In genomic region chr19:4369888-4370260, GRCh38 we compare ENCODE assay signal across 8 cellular contexts. TPM values are rescaled to one million over a fixed set of nuclear protein-coding genes. Genes with fewer than 3 reads are reported as not detected.
DNase-seq lines count a peak whose midpoint lies in the region; ATAC-seq and TF ChIP-seq lines count a peak whose summit lies in the region.

No MANE protein-coding gene starts in this region.

- peaks cover 30% of the 10 kb centered on the region for H3K27me3 Mint-ChIP-seq in glutamatergic neuron (ENCODE audit: unreplicated experiment)

- H3K27ac Mint-ChIP-seq in glutamatergic neuron (ENCODE audit: unreplicated experiment), result peak overlapping the region; percentile 78

- peaks cover 20% of the 10 kb centered on the region for H3K4me1 Mint-ChIP-seq in glutamatergic neuron (ENCODE audit: low read depth, unreplicated experiment)

- CTCF ChIA-PET in GM10248 (lab: Yijun Ruan, JAX), result interaction anchor here (0.6 to 9.9 kb wide), 15 partner anchors 9 to 155 kb away, joined by 3 to 85 read pairs (median 5); partner anchors contain the start of genes CHAF1A, MPND and SH3GL1

- intact Hi-C loops in uterus (cut with DNase I; ENCODE audit: low total_unique reads), result no loop called here

- H3K4me3 ChIP-seq in Peyer's patch (peak overlapping the region; percentile 6 to 39 (median 38)), rectal smooth muscle tissue (ENCODE audit: low read length) (peak overlapping the region; percentile 62), uterus (no peak overlapping the region)

- H3K36me3 ChIP-seq in Peyer's patch (peaks cover 0 to 31% (median 0%) of the 10 kb centered on the region in 3 donors), rectal smooth muscle tissue (ENCODE audit: control insufficient read depth, insufficient read depth, low read length) (peaks cover 6% of the 10 kb centered on the region), uterus (no peaks in the 10 kb centered on the region)

- H3K9me3 Mint-ChIP-seq in glutamatergic neuron (ENCODE audit: unreplicated experiment), result peaks cover 13% of the 10 kb centered on the region

- H3K9me3 ChIP-seq in Peyer's patch (no peaks in the 10 kb centered on the region), uterus (no peaks in the 10 kb centered on the region)

- H3K4me1 ChIP-seq in Peyer's patch, result peaks cover 9 to 56% (median 51%) of the 10 kb centered on the region in 4 donors
- H3K4me1 ChIP-seq in rectal smooth muscle tissue (ENCODE audit: control insufficient read depth, insufficient read depth, low read length), result peaks cover 21% of the 10 kb centered on the region
- peaks cover 11 to 37% of the 10 kb centered on the region in 2 donors for H3K4me1 ChIP-seq in uterus

- peak; percentile 79 for TF ChIP-seq CTCF in GM10248 (IDR thresholded peaks at IDR 0.05; ENCODE audit: control extremely low read depth, extremely low read depth, low read depth, missing control alignments)
- TF ChIP-seq CTCF in Peyer's patch (IDR thresholded peaks at IDR 0.05), result peak in 5 of 6 experiments; percentile 26 to 75 (median 58)
- no peak for TF ChIP-seq CTCF in glutamatergic neuron (IDR thresholded peaks at IDR 0.05; ENCODE audit: partially characterized antibody, unreplicated experiment)
- TF ChIP-seq CTCF in uterus (IDR thresholded peaks at IDR 0.05), result peak in 3 of 4 experiments; percentile 26 to 56 (median 37)

- H3K4me3 Mint-ChIP-seq in glutamatergic neuron (ENCODE audit: unreplicated experiment), result peak overlapping the region; percentile 30

- no peaks in the 10 kb centered on the region for H3K27me3 ChIP-seq in Peyer's patch
- H3K27me3 ChIP-seq in rectal smooth muscle tissue (ENCODE audit: control insufficient read depth, insufficient read depth, low read length), result no peaks in the 10 kb centered on the region
- no peaks in the 10 kb centered on the region for H3K27me3 ChIP-seq in uterus

- ATAC-seq in HG02623 (IDR thresholded peaks at IDR 0.05; ENCODE audit: unreplicated experiment) (peak; percentile 34), GM21576 (IDR thresholded peaks at IDR 0.05; ENCODE audit: unreplicated experiment) (no peak)

- POLR2A ChIA-PET in GM10248 (lab: Yijun Ruan, JAX), result no interaction called here

- no peak overlapping the region for H3K9ac ChIP-seq in rectal smooth muscle tissue (ENCODE audit: low read length)

- H3K36me3 Mint-ChIP-seq in glutamatergic neuron (ENCODE audit: unreplicated experiment), result no peaks in the 10 kb centered on the region

- no peak for TF ChIP-seq POLR2A in Peyer's patch (IDR thresholded peaks at IDR 0.05)
- TF ChIP-seq POLR2A in uterus (IDR thresholded peaks at IDR 0.05), result no peak

- DNase-seq in GM10248 (ENCODE audit: extremely low spot score) (peak; percentile 71), Peyer's patch (peak in 2 of 3 donors; percentile 79 to 90), glutamatergic neuron (peak; percentile 60), uterus (no peak)
- DNase-seq in activated gamma-delta T cell treated with anti-CD3 and anti-CD28 coated beads, Interleukin-2, amount 50 U/mL, for 16 hours (ENCODE audit: low read depth), result peak; percentile 61

- H3K27ac ChIP-seq in Peyer's patch (peak overlapping the region; percentile 78 to 94 (median 85)), rectal smooth muscle tissue (ENCODE audit: low read depth, low read length) (peak overlapping the region; percentile 27), uterus (peak overlapping the region; percentile 63 to 68)

RNA-seq across cellular contexts. Expression of gene MPND, which starts 26.5 kb away (rescaled TPM):
- total RNA-seq in Peyer's patch (10 to 100 TPM in 3 of 4 donors, 1 to 10 TPM in 1; 8.3 to 26.1 (median 20.8) TPM), glutamatergic neuron (ENCODE audit: unreplicated experiment) (56.7 TPM), uterus (10 to 100 TPM in 1 of 4 donors, 1 to 10 TPM in 1, under 1 TPM in 1, not detected in 1; 0.51 to 13.8 (median 5.8) TPM)

RNA-seq across cellular contexts. Expression of gene SH3GL1, which starts 30.5 kb away (rescaled TPM):
- total RNA-seq in Peyer's patch, result 100 to 1,000 TPM in 1 of 4 donors, 10 to 100 TPM in 3; 69.3 to 102 (median 73.9) TPM
- total RNA-seq in glutamatergic neuron (ENCODE audit: unreplicated experiment), result 56.3 TPM
- 10 to 100 TPM; 11.8 to 69.3 (median 29.5) TPM for total RNA-seq in uterus

RNA-seq across cellular contexts. Expression of gene STAP2, which starts 31.2 kb away (rescaled TPM):
- total RNA-seq in Peyer's patch (100 to 1,000 TPM in 3 of 4 donors, 10 to 100 TPM in 1; 90.8 to 227 (median 134) TPM), glutamatergic neuron (ENCODE audit: unreplicated experiment) (18.1 TPM), uterus (1 to 10 TPM in 3 of 4 donors, under 1 TPM in 1; 0.29 to 9.4 (median 6.2) TPM)

RNA-seq across cellular contexts. Expression of gene CHAF1A, which starts 32.6 kb away (rescaled TPM):
- total RNA-seq in Peyer's patch (10 to 100 TPM in 3 of 4 donors, 1 to 10 TPM in 1; 7.5 to 66.8 (median 14.4) TPM), glutamatergic neuron (ENCODE audit: unreplicated experiment) (20.5 TPM), uterus (10 to 100 TPM in 1 of 4 donors, 1 to 10 TPM in 2, under 1 TPM in 1; 0.59 to 12.9 (median 8.0) TPM)

Comparison
In these comparisons a context has a peak if more than half of its experiments do, and no peak if none do; other contexts are left out.
1. DNase-seq: peak in GM10248 (single experiment), Peyer's patch (2 of 3), activated gamma-delta T cell treated with anti-CD3 and anti-CD28 coated beads, Interleukin-2, amount 50 U/mL, for 16 hours (single experiment) and glutamatergic neuron (single experiment); none in uterus (0 of 2).
2. H3K27ac ChIP-seq: peak in every context shown above with its lines; median percentile 85 in Peyer's patch; 66 in uterus; 27 in rectal smooth muscle tissue.
3. H3K4me3 ChIP-seq: peak in Peyer's patch (4 of 4) and rectal smooth muscle tissue (single experiment); none in uterus (0 of 2).